In genomic region chr12:116959845-116960514, GRCh38 we compare ENCODE assay signal across 10 cellular contexts. TPM values are rescaled to one million over a fixed set of nuclear protein-coding genes. Genes with fewer than 3 reads are reported as not detected.
DNase-seq lines count a peak whose midpoint lies in the region; ATAC-seq, FAIRE-seq and TF ChIP-seq lines count a peak whose summit lies in the region.
"Had no signal": no experiment of that assay in that cellular context is flagged by ENCODE, and none has a peak within 500 bp of the region (broad histone marks: within the 10 kb centered on the region; RNA-seq: fewer than 3 reads in every experiment).

No MANE protein-coding gene starts in this region.

- intact Hi-C loops in CD4-positive, alpha-beta memory T cell (cut with micrococcal nuclease): no loop called here
- intact Hi-C loops in prostate gland (cut with DNase I) (no loop called here), OCI-LY7 (cut with micrococcal nuclease; ENCODE audit: unreplicated experiment) (no loop called here)

- POLR2A ChIA-PET in SK-N-SH (lab: Yijun Ruan, JAX): no interaction called here
- POLR2A ChIA-PET in CD4-positive, alpha-beta memory T cell (lab: Charles Lee; ENCODE audit: partially characterized antibody): no interaction called here
- POLR2A ChIA-PET in OCI-LY7 (lab: Charles Lee): interaction anchor here (1.4 kb wide), 1 partner anchor 19 kb away, joined by 5 read pairs; no protein-coding TSS in a partner anchor

- no peak overlapping the region for H3K4me3 Mint-ChIP-seq in CD4-positive, alpha-beta memory T cell

- H3K4me1 ChIP-seq in SK-N-SH (ENCODE audit: control insufficient read depth in 1 of 2, insufficient read depth in 2 of 2, low read depth in 1 of 2, low read length in 1 of 2) (peaks cover 4 to 60% of the 10 kb centered on the region in 2 experiments; a peak in 3 of 4 replicates), prostate gland (replicated peaks) (no peaks in the 10 kb centered on the region), OCI-LY7 (ENCODE audit: insufficient read depth, low read length, poor library complexity, severe bottlenecking) (peaks cover 19% of the 10 kb centered on the region)
- peaks cover 3% of the 10 kb centered on the region for H3K4me1 ChIP-seq in CD4-positive, alpha-beta memory T cell (ENCODE audit: insufficient read depth, low read length)

- no peak overlapping the region for H3K4me3 ChIP-seq in SK-N-SH (ENCODE audit: low read depth in 2 of 2, low read length in 1 of 2)
- no peak overlapping the region for H3K4me3 ChIP-seq in CD4-positive, alpha-beta memory T cell (ENCODE audit: low read length in 2 of 2)
- H3K4me3 ChIP-seq in prostate gland: no peak overlapping the region
- no peak overlapping the region for H3K4me3 ChIP-seq in OCI-LY7 (ENCODE audit: low read depth, low read length, poor library complexity, severe bottlenecking)

- peak; percentile 93 for ATAC-seq in HG02642 (IDR thresholded peaks at IDR 0.05; ENCODE audit: poor library complexity, unreplicated experiment)

- FAIRE-seq in GM19239 (lab: Jason Lieb, UNC): peak; percentile 80
- FAIRE-seq: TTC549 had no signal

- H3K27ac ChIP-seq in SK-N-SH (ENCODE audit: low read depth in 2 of 2, low read length in 1 of 2) (peak overlapping the region in 1 of 2 experiments; percentile 92; a peak in 2 of 4 replicates), prostate gland (no peak overlapping the region), OCI-LY7 (ENCODE audit: low read depth, low read length, poor library complexity, severe bottlenecking) (no peak overlapping the region)
- no peak overlapping the region for H3K27ac ChIP-seq in CD4-positive, alpha-beta memory T cell (ENCODE audit: low read depth, low read length)

- H4K20me1 ChIP-seq in SK-N-SH (ENCODE audit: insufficient read depth) (peaks cover 32% of the 10 kb centered on the region; the same call in 1 of the 2 replicates), OCI-LY7 (ENCODE audit: insufficient read depth, low read length) (no peaks in the 10 kb centered on the region)

- H3K36me3 Mint-ChIP-seq in CD4-positive, alpha-beta memory T cell: peaks cover 4 to 14% of the 10 kb centered on the region in 2 donors

- H3K9me2 ChIP-seq in SK-N-SH (no peaks in the 10 kb centered on the region), OCI-LY7 (ENCODE audit: insufficient read depth, low read length) (no peaks in the 10 kb centered on the region)

- 70% methylated on average over 5 of the region's 5 CpGs for WGBS in SK-N-SH (ENCODE audit: low lambda C conversion rate)
- WGBS in prostate gland: 96% methylated on average over 5 of the region's 5 CpGs

- H3K9me3 Mint-ChIP-seq in CD4-positive, alpha-beta memory T cell: no peaks in the 10 kb centered on the region

- H3K9me3 ChIP-seq in SK-N-SH (no peaks in the 10 kb centered on the region), prostate gland (no peaks in the 10 kb centered on the region), OCI-LY7 (ENCODE audit: low read length) (no peaks in the 10 kb centered on the region)
- H3K9me3 ChIP-seq in CD4-positive, alpha-beta memory T cell (ENCODE audit: control insufficient read depth in 1 of 2, low read length in 2 of 2): no peaks in the 10 kb centered on the region

- no peak overlapping the region for H3K4me2 ChIP-seq in SK-N-SH
- no peak overlapping the region for H3K4me2 ChIP-seq in OCI-LY7 (ENCODE audit: low read length)

- DNase-seq in GM19239 (ENCODE audit: insufficient read length, low spot score) (peak; percentile 43), SK-N-SH (peak; percentile 58), prostate gland (ENCODE audit: low spot score) (no peak), OCI-LY7 (ENCODE audit: low spot score) (no peak), GM03348 (ENCODE audit: low spot score) (no peak)
- peak in 3 of 4 experiments; percentile 5 to 41 (median 6) for DNase-seq in stimulated activated CD4-positive, alpha-beta T cell treated with anti-CD3 and anti-CD28 coated beads, Interleukin-1b, Interleukin-23, amount 100 ng/mL, for 24 hours (ENCODE audit: low read depth in 4 of 4, low spot score in 1 of 4)
- DNase-seq in CD4-positive, alpha-beta memory T cell: no peak
- DNase-seq: foreskin fibroblast had no signal

- H3K27me3 ChIP-seq in SK-N-SH (ENCODE audit: insufficient read depth) (no peaks in the 10 kb centered on the region), prostate gland (replicated peaks; ENCODE audit: insufficient read depth) (no peaks in the 10 kb centered on the region)
- H3K27me3 ChIP-seq in CD4-positive, alpha-beta memory T cell (ENCODE audit: insufficient read depth, low read length): no peaks in the 10 kb centered on the region

- BruUV-seq in OCI-LY7 (replicated peaks; lab: Mats Ljungman, UMichigan): no TSS peak

- H3K79me2 ChIP-seq in SK-N-SH (ENCODE audit: insufficient read depth) (peaks cover 46% of the 10 kb centered on the region; the same call in 1 of the 2 replicates), OCI-LY7 (ENCODE audit: insufficient read depth, low read depth, low read length) (no peaks in the 10 kb centered on the region)

- H3K36me3 ChIP-seq in SK-N-SH (replicated peaks in 1 of 2; ENCODE audit: control insufficient read depth in 1 of 2, insufficient read depth in 2 of 2, low read length in 1 of 2) (peaks cover 15 to 21% of the 10 kb centered on the region in 2 experiments), prostate gland (no peaks in the 10 kb centered on the region), OCI-LY7 (ENCODE audit: insufficient read depth, low read length) (peaks cover 12% of the 10 kb centered on the region; the same call in 1 of the 2 replicates)
- no peaks in the 10 kb centered on the region for H3K36me3 ChIP-seq in CD4-positive, alpha-beta memory T cell (ENCODE audit: insufficient read depth, low read length)

- H3K27me3 Mint-ChIP-seq in CD4-positive, alpha-beta memory T cell: no peaks in the 10 kb centered on the region

- no peak for TF ChIP-seq POLR2A in prostate gland (IDR thresholded peaks at IDR 0.05)

- no peak for TF ChIP-seq CTCF in SK-N-SH (IDR thresholded peaks at IDR 0.05)
- TF ChIP-seq CTCF in prostate gland (IDR thresholded peaks at IDR 0.05): no peak
- no peak for TF ChIP-seq CTCF in OCI-LY7 (conservative IDR thresholded peaks at IDR 0.05; ENCODE audit: low read length)

- TF ChIP-seq EP300 in SK-N-SH (IDR thresholded peaks at IDR 0.05; ENCODE audit: borderline replicate concordance in 1 of 2, low read depth in 1 of 2, low read length in 1 of 2): peak in 1 of 2 experiments; percentile 97; a peak in 2 of 4 replicates

- no peak overlapping the region for H3K9ac ChIP-seq in SK-N-SH

- H2AFZ ChIP-seq in SK-N-SH (ENCODE audit: low read depth) (no peak overlapping the region), OCI-LY7 (ENCODE audit: low read length) (no peak overlapping the region)

- no peaks in the 10 kb centered on the region for H3F3A ChIP-seq in SK-N-SH (replicated peaks; ENCODE audit: insufficient read depth)

- H3K4me1 Mint-ChIP-seq in CD4-positive, alpha-beta memory T cell: peaks cover 6 to 11% (median 6%) of the 10 kb centered on the region in 4 donors

- H3K27ac Mint-ChIP-seq in CD4-positive, alpha-beta memory T cell: no peak overlapping the region

- TF ChIP-seq RAD21 in SK-N-SH (IDR thresholded peaks at IDR 0.05; ENCODE audit: low read length): peak; percentile 20

- CTCF ChIA-PET in SK-N-SH (lab: Yijun Ruan, JAX) (interaction anchor here (0.9 kb wide), 1 partner anchor 10 kb away, joined by 3 read pairs; no protein-coding TSS in a partner anchor), OCI-LY7 (lab: Charles Lee; ENCODE audit: unreplicated experiment) (no interaction called here)
- CTCF ChIA-PET in CD4-positive, alpha-beta memory T cell (lab: Charles Lee; ENCODE audit: partially characterized antibody): interaction anchor here (0.5 to 1.0 kb wide), 5 partner anchors 14 to 260 kb away, joined by 3 to 6 read pairs (median 3); no protein-coding TSS in a partner anchor

TF ChIP-seq in SK-N-SH, 30 proteins besides CTCF, POLR2A, EP300 and RAD21 (continues in another document):
- TF ChIP-seq YY1 (IDR thresholded peaks at IDR 0.05; ENCODE audit: low read depth): no peak
- peak; percentile 41; the same call in 1 of the 2 replicates for TF ChIP-seq POLR2AphosphoS5 (IDR thresholded peaks at IDR 0.05; ENCODE audit: low read depth, low read length)
- 0 out of 2 replicates have a peak, but pooled peaks have one; percentile 51 for TF ChIP-seq RFX5 (IDR thresholded peaks at IDR 0.05; ENCODE audit: low read length)
- TF ChIP-seq MEF2A (IDR thresholded peaks at IDR 0.05; ENCODE audit: borderline replicate concordance, low read depth): no peak
- no peak for TF ChIP-seq ELF1 (IDR thresholded peaks at IDR 0.05)
- no peak for TF ChIP-seq USF2 (IDR thresholded peaks at IDR 0.05; ENCODE audit: borderline replicate concordance, low read depth, low read length)
- TF ChIP-seq CHD2 (IDR thresholded peaks at IDR 0.05; ENCODE audit: low read length, partially characterized antibody): no peak
- no peak for TF ChIP-seq JUND (IDR thresholded peaks at IDR 0.05)
- peak; percentile 53; the same call in 1 of the 2 replicates for TF ChIP-seq MXI1 (IDR thresholded peaks at IDR 0.05; ENCODE audit: low read depth, low read length)
- TF ChIP-seq SIN3A (IDR thresholded peaks at IDR 0.05; ENCODE audit: borderline replicate concordance, low read depth, low read length): no peak
- TF ChIP-seq SMC3 (IDR thresholded peaks at IDR 0.05; ENCODE audit: low read depth, low read length): peak; percentile 15; the same call in 1 of the 2 replicates
- TF ChIP-seq TCF12 (IDR thresholded peaks at IDR 0.05): peak; percentile 47; the same call in 1 of the 2 replicates
- no peak for TF ChIP-seq GABPA (IDR thresholded peaks at IDR 0.05; ENCODE audit: low read depth)

RNA-seq across cellular contexts. Expression of gene FBXW8, which starts 49.2 kb away (rescaled TPM):
- polyA plus RNA-seq in SK-N-SH (2012; rRNA removed): 15.6 and 17.6 TPM in 2 replicates
- polyA plus RNA-seq in SK-N-SH (2012; cell fraction: cytosol; rRNA removed): 10.5 and 14.1 TPM in 2 replicates
- polyA plus RNA-seq in SK-N-SH (2012; cell fraction: nucleus; rRNA removed): 24.0 and 34.1 TPM in 2 replicates
- 10 to 100 TPM in 1 of 2 experiments, 1 to 10 TPM in 1; 9.3 to 10.2 TPM for total RNA-seq in CD4-positive, alpha-beta memory T cell
- 1 to 10 TPM; 2.3 to 4.6 TPM for polyA plus RNA-seq in CD4-positive, alpha-beta memory T cell
- 10 to 100 TPM; 20.8 to 26.7 TPM for total RNA-seq in prostate gland
- total RNA-seq in OCI-LY7 (2014; rRNA removed; shearing (Covaris generic)): 22.4 and 34.0 TPM in 2 replicates
- 29.8 and 32.4 TPM in 2 replicates for total RNA-seq in OCI-LY7 (2022)

Comparison
In these comparisons a context has a peak if more than half of its experiments do, and no peak if none do; other contexts are left out.
1. DNase-seq: peak in GM19239 (single experiment), SK-N-SH (single experiment) and stimulated activated CD4-positive, alpha-beta T cell treated with anti-CD3 and anti-CD28 coated beads, Interleukin-1b, Interleukin-23, amount 100 ng/mL, for 24 hours (3 of 4); none in CD4-positive, alpha-beta memory T cell (0 of 5), prostate gland (single experiment), OCI-LY7 (single experiment) and GM03348 (single experiment).